ENCODE assay signal across 6 cellular contexts in genomic region chr9:15379317-15379716, GRCh38. TPM values are rescaled to one million over a fixed set of nuclear protein-coding genes. Genes with fewer than 3 reads are reported as not detected.
DNase-seq lines count a peak whose midpoint lies in the region; ATAC-seq and TF ChIP-seq lines count a peak whose summit lies in the region.
"Not testable (repeated sequence)": the region's sequence is repeated elsewhere in the genome, so short reads cannot be mapped to it uniquely, and the experiment has no call there.

No MANE protein-coding gene starts in this region.

- CTCF ChIA-PET in PC-9 (lab: Charles Lee); MCF 10A (lab: Yijun Ruan, JAX): not testable (repeated sequence)

- BruUV-seq in PC-9 (replicated peaks; lab: Mats Ljungman, UMichigan); MCF 10A (replicated peaks; lab: Mats Ljungman, UMichigan): not testable (repeated sequence)

- not testable (repeated sequence) for H3K27me3 ChIP-seq in PC-9 (ENCODE audit: insufficient read depth, low read depth); transverse colon

- intact Hi-C loops in PC-9 (cut with micrococcal nuclease; ENCODE audit: unreplicated experiment); MCF 10A (cut with micrococcal nuclease); mucosa of descending colon (cut with DNase I, micrococcal nuclease); transverse colon (cut with DNase I; ENCODE audit: low total_unique reads): not testable (repeated sequence)

- WGBS in transverse colon (ENCODE audit: low coverage in 1 of 2), 2 donors, result 83 to 90% methylated on average over 1 to 4 of the region's 4 CpGs

- H3K9me3 ChIP-seq in PC-9 (ENCODE audit: insufficient read depth, low read depth); mucosa of descending colon; transverse colon: not testable (repeated sequence)

- H4K20me1 ChIP-seq in PC-9 (ENCODE audit: insufficient read depth), result not testable (repeated sequence)

- in situ Hi-C loops in transverse colon (cut with MboI; ENCODE audit: low pct_ligation_motif_present in 1 of 4, low pct_unique_long_range_greater_than_20kb in 1 of 4, low sequenced_read_pairs in 3 of 4), result not testable (repeated sequence)

- peak overlapping the region; percentile 56 for H3K4me2 ChIP-seq in PC-9

- not testable (repeated sequence) for H3K9me2 ChIP-seq in PC-9 (ENCODE audit: insufficient read depth)

- TF ChIP-seq CTCF in PC-9 (conservative IDR thresholded peaks at IDR 0.05); MCF 10A (IDR thresholded peaks at IDR 0.05; ENCODE audit: unreplicated experiment); epithelial cell of esophagus (IDR thresholded peaks at IDR 0.05; ENCODE audit: insufficient read depth, low read depth, low read length, missing control alignments); mucosa of descending colon (IDR thresholded peaks at IDR 0.05); transverse colon (IDR thresholded peaks at IDR 0.05): not testable (repeated sequence)

- POLR2A ChIA-PET in PC-9 (lab: Charles Lee; ENCODE audit: unreplicated experiment); MCF 10A (lab: Yijun Ruan, JAX): not testable (repeated sequence)

- not testable (repeated sequence) for H3K79me2 ChIP-seq in PC-9 (ENCODE audit: low read depth)

- not testable (repeated sequence) for TF ChIP-seq POLR2A in transverse colon (IDR thresholded peaks at IDR 0.05)

- not testable (repeated sequence) for H3K9me3 Mint-ChIP-seq in MCF 10A (ENCODE audit: unreplicated experiment)

- H3K27ac ChIP-seq in PC-9, result peak overlapping the region; percentile 77
- H3K27ac ChIP-seq in transverse colon, result peak overlapping the region; percentile 32 to 63 (median 42)

- DNase-seq in HT1080 (ENCODE audit: low read depth) (peak; percentile 10), PC-9 (peak; percentile 29 to 80), epithelial cell of esophagus (ENCODE audit: low read depth) (peak; percentile 51)
- DNase-seq in MCF 10A (ENCODE audit: unreplicated experiment); mucosa of descending colon; transverse colon: not testable (repeated sequence)

- H3K36me3 ChIP-seq in PC-9 (ENCODE audit: low read depth); mucosa of descending colon (ENCODE audit: low read depth); transverse colon: not testable (repeated sequence)

- not testable (repeated sequence) for H3K27me3 Mint-ChIP-seq in MCF 10A (ENCODE audit: insufficient read depth, unreplicated experiment)

- not testable (repeated sequence) for H3F3A ChIP-seq in PC-9 (ENCODE audit: insufficient read depth, low read depth)

- H3K4me3 ChIP-seq in PC-9, result peak overlapping the region; percentile 25; the same call in 1 of the 2 replicates
- H3K4me3 ChIP-seq in epithelial cell of esophagus (ENCODE audit: low read length); mucosa of descending colon; transverse colon: not testable (repeated sequence)

- H3K4me1 Mint-ChIP-seq in MCF 10A (ENCODE audit: insufficient read depth, unreplicated experiment), result not testable (repeated sequence)

- H2AFZ ChIP-seq in PC-9, result peak overlapping the region; percentile 71; the same call in 1 of the 2 replicates

- TF ChIP-seq EP300 in transverse colon (IDR thresholded peaks at IDR 0.05; ENCODE audit: low read depth), result not testable (repeated sequence)

- not testable (repeated sequence) for H3K36me3 Mint-ChIP-seq in MCF 10A (ENCODE audit: insufficient read depth, unreplicated experiment)

- peak; percentile 75 for ATAC-seq in mucosa of descending colon

- H3K4me1 ChIP-seq in PC-9 (replicated peaks; ENCODE audit: insufficient read depth) (peaks cover 11% of the 10 kb centered on the region), transverse colon (peaks cover 3 to 15% (median 6%) of the 10 kb centered on the region in 4 donors)
- H3K4me1 ChIP-seq in mucosa of descending colon (ENCODE audit: low read depth), result not testable (repeated sequence)

- peak overlapping the region; percentile 47 for H3K27ac Mint-ChIP-seq in MCF 10A (ENCODE audit: low read depth, unreplicated experiment)

- H3K4me3 Mint-ChIP-seq in MCF 10A (ENCODE audit: unreplicated experiment), result not testable (repeated sequence)

RNA-seq across cellular contexts. Expression of gene SNAPC3, which starts 43.4 kb away (rescaled TPM):
- 22.7 and 25.7 TPM in 2 replicates for total RNA-seq in HT1080 (2014; rRNA removed; shearing (Covaris generic))
- polyA plus RNA-seq in HT1080 (2015; cell fraction: cytosol; rRNA removed), result 27.6 and 32.1 TPM in 2 replicates
- 49.0 and 50.9 TPM in 2 replicates for polyA plus RNA-seq in HT1080 (2015; cell fraction: nucleus; rRNA removed)
- 11.3 and 13.7 TPM in 2 replicates for total RNA-seq in PC-9 (2021)
- 20.7 and 21.9 TPM in 2 replicates for total RNA-seq in MCF 10A (2022)
- total RNA-seq in mucosa of descending colon, result 10 to 100 TPM; 32.2 to 44.9 (median 44.5) TPM
- total RNA-seq in transverse colon, result 10 to 100 TPM; 44.9 to 70.7 (median 52.5) TPM
